13 cellular contexts compared by ENCODE assay signal in the genomic region with DNA sequence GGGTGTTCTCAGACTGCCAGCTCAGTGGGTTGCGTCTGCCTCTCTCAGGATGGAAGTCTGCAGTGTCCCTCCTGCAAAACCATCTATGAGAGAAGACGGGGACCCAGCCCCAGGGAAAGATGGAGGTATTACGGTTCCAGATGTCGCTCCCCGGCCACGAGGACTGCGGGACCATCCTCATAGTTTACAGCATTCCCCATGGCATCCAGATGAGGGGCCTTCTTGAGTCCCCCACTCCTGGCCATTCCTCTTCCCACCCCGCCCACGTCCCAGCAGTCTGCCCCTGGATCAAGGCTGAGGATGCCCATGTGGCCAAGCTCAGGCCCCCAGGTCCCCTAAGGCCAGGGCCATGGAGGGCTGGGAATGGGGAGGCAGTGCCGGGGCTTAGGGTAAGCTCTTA. TPM values are rescaled to one million over a fixed set of nuclear protein-coding genes. Genes with fewer than 3 reads are reported as not detected.
DNase-seq lines count a peak whose midpoint lies in the region; ATAC-seq and TF ChIP-seq lines count a peak whose summit lies in the region.
"Not testable (repeated sequence)": the region's sequence is repeated elsewhere in the genome, so short reads cannot be mapped to it uniquely, and the experiment has no call there.
"Had no signal": no experiment of that assay in that cellular context is flagged by ENCODE, and none has a peak within 500 bp of the region (broad histone marks: within the 10 kb centered on the region; RNA-seq: fewer than 3 reads in every experiment).

No MANE protein-coding gene starts in this region.

- not testable (repeated sequence) for H2BK5ac ChIP-seq in mesenchymal stem cell (ENCODE audit: low read depth, low read length, poor library complexity, severe bottlenecking)

- not testable (repeated sequence) for TF ChIP-seq CTCF in GM13977 (IDR thresholded peaks at IDR 0.05; ENCODE audit: extremely low read depth, insufficient read depth, missing control alignments); RWPE2 (IDR thresholded peaks at IDR 0.05; ENCODE audit: poor library complexity, severe bottlenecking); esophagus muscularis mucosa (IDR thresholded peaks at IDR 0.05); osteocyte (IDR thresholded peaks at IDR 0.05); type B pancreatic cell (conservative IDR thresholded peaks at IDR 0.05)

- H2BK120ac ChIP-seq in mesenchymal stem cell (ENCODE audit: low read depth, low read length): not testable (repeated sequence)

- H3K9me3 Mint-ChIP-seq in activated T-cell treated with anti-CD3 and anti-CD28 coated beads, Interleukin-2, amount 50 U/mL, for 24 hours; osteocyte (ENCODE audit: unreplicated experiment); type B pancreatic cell: not testable (repeated sequence)

- H3K27ac Mint-ChIP-seq in activated T-cell treated with anti-CD3 and anti-CD28 coated beads, Interleukin-2, amount 50 U/mL, for 24 hours; osteocyte (ENCODE audit: unreplicated experiment); type B pancreatic cell: not testable (repeated sequence)

- not testable (repeated sequence) for H3K4me2 ChIP-seq in mesenchymal stem cell (ENCODE audit: low read length, poor library complexity, severe bottlenecking)

- H3K4me3 ChIP-seq in RWPE2 (ENCODE audit: severe bottlenecking); esophagus muscularis mucosa; mesenchymal stem cell (ENCODE audit: insufficient read depth in 1 of 2, low read depth in 1 of 2, low read length in 2 of 2): not testable (repeated sequence)

- 100% methylated on average over 9 of the region's 10 CpGs for WGBS in esophagus muscularis mucosa
- WGBS in mesenchymal stem cell: 95% methylated on average over 7 of the region's 10 CpGs

- H2BK15ac ChIP-seq in mesenchymal stem cell (ENCODE audit: low read depth, poor library complexity, severe bottlenecking): not testable (repeated sequence)

- H3K4me1 Mint-ChIP-seq in activated T-cell treated with anti-CD3 and anti-CD28 coated beads, Interleukin-2, amount 50 U/mL, for 24 hours (ENCODE audit: low read depth); osteocyte (ENCODE audit: unreplicated experiment); type B pancreatic cell (ENCODE audit: unreplicated experiment): not testable (repeated sequence)

- H3K4ac ChIP-seq in mesenchymal stem cell (ENCODE audit: low read depth in 1 of 2, low read length in 2 of 2): not testable (repeated sequence)

- in situ Hi-C loops in GM13977 (cut with MboI; ENCODE audit: low pct_unique_long_range_greater_than_20kb, low sequenced_read_pairs, unreplicated experiment): not testable (repeated sequence)

- not testable (repeated sequence) for TF ChIP-seq EP300 in esophagus muscularis mucosa (IDR thresholded peaks at IDR 0.05)

- H3K9ac ChIP-seq in mesenchymal stem cell (ENCODE audit: low read length): not testable (repeated sequence)

- H3K14ac ChIP-seq in mesenchymal stem cell (ENCODE audit: low read length in 2 of 2): not testable (repeated sequence)

- H2AFZ ChIP-seq in mesenchymal stem cell (ENCODE audit: low read depth, low read length): not testable (repeated sequence)

- H3K4me3 Mint-ChIP-seq in activated T-cell treated with anti-CD3 and anti-CD28 coated beads, Interleukin-2, amount 50 U/mL, for 24 hours; osteocyte (ENCODE audit: unreplicated experiment); type B pancreatic cell: not testable (repeated sequence)

- H3K27me3 ChIP-seq in RWPE2 (ENCODE audit: insufficient read depth, poor library complexity, severe bottlenecking); esophagus muscularis mucosa; mesenchymal stem cell (ENCODE audit: control insufficient read depth in 1 of 2, insufficient read depth in 1 of 2, low read length in 2 of 2): not testable (repeated sequence)

- H4K8ac ChIP-seq in mesenchymal stem cell (ENCODE audit: low read length): not testable (repeated sequence)

- not testable (repeated sequence) for TF ChIP-seq POLR2A in esophagus muscularis mucosa (IDR thresholded peaks at IDR 0.05; ENCODE audit: low read depth)

- peaks cover 18% of the 10 kb centered on the region for H3K36me3 Mint-ChIP-seq in activated T-cell treated with anti-CD3 and anti-CD28 coated beads, Interleukin-2, amount 50 U/mL, for 24 hours (ENCODE audit: low read depth)
- H3K36me3 Mint-ChIP-seq in osteocyte (ENCODE audit: unreplicated experiment); type B pancreatic cell: not testable (repeated sequence)

- DNase-seq in GM13977 (ENCODE audit: low spot score) (peak; percentile 4), RWPE2 (ENCODE audit: low spot score) (peak; percentile 45), esophagus muscularis mucosa (ENCODE audit: extremely low spot score) (peak; percentile 55), osteocyte (ENCODE audit: extremely low spot score, unreplicated experiment) (peak; percentile 59), type B pancreatic cell (ENCODE audit: extremely low spot score, unreplicated experiment) (peak; percentile 49), ureter (ENCODE audit: low spot score) (peak; percentile 41)
- DNase-seq in activated T-cell treated with anti-CD3 and anti-CD28 coated beads, Interleukin-2, amount 50 U/mL, for 24 hours: peak; percentile 9
- not testable (repeated sequence) for DNase-seq in mesenchymal stem cell

- not testable (repeated sequence) for H3K36me3 ChIP-seq in RWPE2 (ENCODE audit: low read depth)
- H3K36me3 ChIP-seq in esophagus muscularis mucosa (peaks cover 0 to 21% (median 10%) of the 10 kb centered on the region in 4 donors), mesenchymal stem cell (ENCODE audit: control insufficient read depth in 1 of 2, insufficient read depth in 2 of 2, low read depth in 1 of 2, low read length in 2 of 2) (peaks cover 0 to 26% of the 10 kb centered on the region in 2 experiments)

- not testable (repeated sequence) for H3K9me3 ChIP-seq in RWPE2 (ENCODE audit: severe bottlenecking); esophagus muscularis mucosa; mesenchymal stem cell (ENCODE audit: control insufficient read depth, low read length)

- H3K4me1 ChIP-seq in RWPE2 (ENCODE audit: insufficient read depth, poor library complexity, severe bottlenecking): not testable (repeated sequence)
- H3K4me1 ChIP-seq in esophagus muscularis mucosa: peaks cover 0 to 16% (median 6%) of the 10 kb centered on the region in 4 donors
- H3K4me1 ChIP-seq in mesenchymal stem cell (ENCODE audit: control insufficient read depth, insufficient read depth, low read depth, low read length): peaks cover 12% of the 10 kb centered on the region

- not testable (repeated sequence) for ATAC-seq in RWPE2 (ENCODE audit: low read depth)

- not testable (repeated sequence) for H3K27me3 Mint-ChIP-seq in activated T-cell treated with anti-CD3 and anti-CD28 coated beads, Interleukin-2, amount 50 U/mL, for 24 hours; osteocyte (ENCODE audit: unreplicated experiment); type B pancreatic cell

- peak overlapping the region; percentile 61 for H4K91ac ChIP-seq in mesenchymal stem cell (ENCODE audit: low read length)

- not testable (repeated sequence) for H3K18ac ChIP-seq in mesenchymal stem cell (ENCODE audit: low read depth in 1 of 2, low read length in 2 of 2)

- H2BK12ac ChIP-seq in mesenchymal stem cell (ENCODE audit: low read length in 2 of 2): not testable (repeated sequence)

- H2AK5ac ChIP-seq in mesenchymal stem cell (ENCODE audit: low read length, severe bottlenecking): not testable (repeated sequence)

- intact Hi-C loops in esophagus muscularis mucosa (cut with DNase I): not testable (repeated sequence)

- not testable (repeated sequence) for H3K23ac ChIP-seq in mesenchymal stem cell (ENCODE audit: low read length in 2 of 2)

- not testable (repeated sequence) for H3K27ac ChIP-seq in RWPE2 (ENCODE audit: poor library complexity, severe bottlenecking); esophagus muscularis mucosa (replicated peaks in 1 of 4); mesenchymal stem cell (ENCODE audit: low read length, poor library complexity, severe bottlenecking)

- H3K79me1 ChIP-seq in mesenchymal stem cell (replicated peaks; ENCODE audit: low read length, poor library complexity, severe bottlenecking): not testable (repeated sequence)

RNA-seq across cellular contexts. Expression of a gene that starts 28.9 kb away (rescaled TPM):
- not detected for total RNA-seq in esophagus muscularis mucosa
- not detected for polyA plus RNA-seq in mesenchymal stem cell (2013, experiment 1 of 2)
- polyA plus RNA-seq in mesenchymal stem cell (2013, experiment 2 of 2): not detected
- not detected in 2 replicates for total RNA-seq in osteocyte
- not detected in 2 replicates for total RNA-seq in type B pancreatic cell (ENCODE audit: low replicate concordance)
- total RNA-seq in ureter: not detected
- total RNA-seq: A172; A673; Calu3; CD4-positive, alpha-beta memory T cell had no signal
- polyA plus RNA-seq: BJ; CD4-positive, alpha-beta memory T cell had no signal

RNA-seq across cellular contexts. Expression of a gene that starts 59.1 kb away (rescaled TPM):
- total RNA-seq in esophagus muscularis mucosa: 1 to 10 TPM in 2 of 4 donors, under 1 TPM in 2; 0.32 to 2.8 (median 1.0) TPM
- polyA plus RNA-seq in mesenchymal stem cell (2013, experiment 1 of 2): 0.12 TPM
- 0.07 TPM for polyA plus RNA-seq in mesenchymal stem cell (2013, experiment 2 of 2)
- 0.99 TPM in 1 of 2 replicates, not detected in the other for total RNA-seq in osteocyte
- 0.36 TPM in 1 of 2 replicates, not detected in the other for total RNA-seq in type B pancreatic cell (ENCODE audit: low replicate concordance)
- 1.7 TPM for total RNA-seq in ureter
- total RNA-seq: A172, A673 had no signal
- polyA plus RNA-seq: CD4-positive, alpha-beta memory T cell had no signal
